Comparison of ENCODE assay signal across 25 cellular contexts in genomic region chr1:242673652-242674051, GRCh38.
"Had no signal": no experiment of that assay in that cellular context is flagged by ENCODE, and none has a peak within 500 bp of the region (broad histone marks: within the 10 kb centered on the region; RNA-seq: fewer than 3 reads in every experiment).

No MANE protein-coding gene starts in this region.

- H3K27ac ChIP-seq: adrenal gland, ascending aorta, cardiac muscle cell, esophagus muscularis mucosa, gastrocnemius medialis, hepatocyte, skin epidermis, suprapubic skin, tibial nerve, WERI-Rb-1 had no signal

- H3K4me3 ChIP-seq: adrenal gland, ascending aorta, cardiac muscle cell, esophagus muscularis mucosa, gastrocnemius medialis, hepatocyte, skin epidermis, suprapubic skin, tibial nerve had no signal

- H3K27me3 ChIP-seq: adrenal gland, ascending aorta, cardiac muscle cell, esophagus muscularis mucosa, gastrocnemius medialis, hepatocyte, suprapubic skin, tibial nerve had no signal

- DNase-seq: activated CD4-positive, alpha-beta memory T cell treated with anti-CD3 and anti-CD28 coated beads for 36 hours; activated CD4-positive, alpha-beta T cell treated with anti-CD3 and anti-CD28 coated beads, Interleukin-2, amount 10 ng/mL, durations not matched to agents 24 days and 14 days; activated CD8-positive, alpha-beta memory T cell treated with anti-CD3 and anti-CD28 coated beads, Interleukin-2, amount 50 U/mL, for 4 hours; activated effector memory CD4-positive, alpha-beta T cell treated with anti-CD3 and anti-CD28 coated beads, Interleukin-2, amount 50 U/mL, for 16 hours; activated naive CD4-positive, alpha-beta T cell treated with anti-CD3 and anti-CD28 coated beads for 36 hours; activated naive CD8-positive, alpha-beta T cell treated with anti-CD3 and anti-CD28 coated beads for 36 hours; activated T-cell treated with anti-CD3 and anti-CD28 coated beads, Interleukin-2, amount 50 U/mL, for 1 hour; adrenal gland; gastrocnemius medialis; left colon; mammary epithelial cell; naive thymus-derived CD8-positive, alpha-beta T cell; posterior cingulate gyrus; stimulated activated CD4-positive, alpha-beta T cell treated with anti-CD3 and anti-CD28 coated beads, Interleukin-4, amount 100 ng/mL, for 24 hours; stimulated activated naive CD8-positive, alpha-beta T cell treated with anti-CD3 and anti-CD28 coated beads, Interleukin-15, amount 100 ng/mL, for 72 hours; T-helper 17 cell; T1000; WERI-Rb-1 had no signal
